Comparison of ENCODE assay signal across 10 cellular contexts in genomic region chr12:124588689-124589318, GRCh38. TPM values are rescaled to one million over a fixed set of nuclear protein-coding genes. Genes with fewer than 3 reads are reported as not detected.
A peak's percentile ranks its signal among the peaks of the same experiment; 100 is the strongest.
DNase-seq lines count a peak whose midpoint lies in the region; ATAC-seq, FAIRE-seq and TF ChIP-seq lines count a peak whose summit lies in the region.
"Had no signal": no experiment of that assay in that cellular context is flagged by ENCODE, and none has a peak within 500 bp of the region (broad histone marks: within the 10 kb centered on the region; RNA-seq: fewer than 3 reads in every experiment).

No MANE protein-coding gene starts in this region.

- no peaks in the 10 kb centered on the region for H3K27me3 ChIP-seq in adrenal gland

- no peaks in the 10 kb centered on the region for H3K9me3 ChIP-seq in adrenal gland (replicated peaks in 1 of 3)

- DNase-seq in activated naive CD4-positive, alpha-beta T cell treated with anti-CD3 and anti-CD28 coated beads, Interleukin-2, amount 50 U/mL, for 72 hours (ENCODE audit: low spot score in 2 of 2): peak in 1 of 2 donors; percentile 11
- no peak for DNase-seq in activated naive CD4-positive, alpha-beta T cell treated with anti-CD3 and anti-CD28 coated beads, Interleukin-2, amount 50 U/mL, for 16 hours
- DNase-seq in adrenal gland: peak; percentile 71 to 92 (median 84)
- peak; percentile 37 for DNase-seq in kidney tubule cell (ENCODE audit: low spot score)
- DNase-seq in urothelium cell line (ENCODE audit: low spot score): peak; percentile 84
- no peak for DNase-seq in NCI-H2196 treated with DMSO at 0.1 percent for 48 hours (lab: John Stamatoyannopoulos, UW; ENCODE audit: unreplicated experiment)
- DNase-seq in HEK293T (ENCODE audit: extremely low spot score): no peak
- DNase-seq: NCI-H774 had no signal

- peak overlapping the region in 1 of 2 donors; percentile 74 for H3K27ac Mint-ChIP-seq in activated naive CD4-positive, alpha-beta T cell treated with anti-CD3 and anti-CD28 coated beads, Interleukin-2, amount 50 U/mL, for 72 hours

- WGBS in adrenal gland, 4 donors: 15 to 17% (median 15%) methylated on average over 9 of the region's 9 CpGs

- CTCF ChIA-PET in HEK293T (lab: Yijun Ruan, JAX): no interaction called here

- POLR2A ChIA-PET in HEK293T (lab: Yijun Ruan, JAX): no interaction called here

- H3K27ac ChIP-seq in adrenal gland: peak overlapping the region; percentile 5 to 75 (median 57)

- peaks cover 6 to 8% of the 10 kb centered on the region in 2 donors for H3K36me3 Mint-ChIP-seq in activated naive CD4-positive, alpha-beta T cell treated with anti-CD3 and anti-CD28 coated beads, Interleukin-2, amount 50 U/mL, for 72 hours

- no peak for TF ChIP-seq CTCF in adrenal gland (IDR thresholded peaks at IDR 0.05)

- no peak for TF ChIP-seq POLR2A in adrenal gland (IDR thresholded peaks at IDR 0.05)

- peak; percentile 76 to 99 for ATAC-seq in activated naive CD4-positive, alpha-beta T cell treated with anti-CD3 and anti-CD28 coated beads, Interleukin-2, amount 50 U/mL, for 72 hours
- ATAC-seq in HG03139 (IDR thresholded peaks at IDR 0.05; ENCODE audit: unreplicated experiment): no peak

- H3K4me1 ChIP-seq in adrenal gland (replicated peaks in 1 of 2): peaks cover 15 to 43% of the 10 kb centered on the region in 2 donors

- peak overlapping the region in 1 of 4 donors; percentile 21 for H3K4me3 ChIP-seq in adrenal gland

- FAIRE-seq in urothelium cell line (lab: Jason Lieb, UNC): no peak
- FAIRE-seq: G401.6 had no signal

- H3K9me3 Mint-ChIP-seq in activated naive CD4-positive, alpha-beta T cell treated with anti-CD3 and anti-CD28 coated beads, Interleukin-2, amount 50 U/mL, for 72 hours: peaks cover 7 to 10% of the 10 kb centered on the region in 2 donors

- intact Hi-C loops in adrenal gland (cut with DNase I): no loop called here

- no peaks in the 10 kb centered on the region for H3K36me3 ChIP-seq in adrenal gland (replicated peaks in 1 of 2)

TF ChIP-seq in HEK293T, 16 proteins besides CTCF, POLR2A, EP300 and RAD21:
- no peak for TF ChIP-seq CTBP1 (IDR thresholded peaks at IDR 0.05; ENCODE audit: borderline replicate concordance)
- no peak for TF ChIP-seq SP1 (IDR thresholded peaks at IDR 0.05)
- TF ChIP-seq FOXA1 (IDR thresholded peaks at IDR 0.05): no peak
- no peak for TF ChIP-seq FOXM1 (IDR thresholded peaks at IDR 0.05; ENCODE audit: borderline replicate concordance)
- TF ChIP-seq L3MBTL2 (conservative IDR thresholded peaks at IDR 0.05): no peak
- TF ChIP-seq NFRKB (IDR thresholded peaks at IDR 0.05): no peak
- TF ChIP-seq LEF1 (IDR thresholded peaks at IDR 0.05; ENCODE audit: borderline replicate concordance): no peak
- TF ChIP-seq FOXK2 (IDR thresholded peaks at IDR 0.05): no peak
- TF ChIP-seq ARNT (IDR thresholded peaks at IDR 0.05): no peak
- TF ChIP-seq ELF4 (IDR thresholded peaks at IDR 0.05): no peak
- no peak for TF ChIP-seq SUZ12 (IDR thresholded peaks at IDR 0.05)
- TF ChIP-seq BHLHE40 (IDR thresholded peaks at IDR 0.05; ENCODE audit: borderline replicate concordance): no peak
- no peak for TF ChIP-seq HDGF (IDR thresholded peaks at IDR 0.05; ENCODE audit: borderline replicate concordance)
- TF ChIP-seq ZNF384 (IDR thresholded peaks at IDR 0.05): no peak

RNA-seq across cellular contexts. Expression of gene NCOR2, which starts 21.4 kb away (rescaled TPM):
- total RNA-seq in activated naive CD4-positive, alpha-beta T cell treated with anti-CD3 and anti-CD28 coated beads, Interleukin-2, amount 50 U/mL, for 72 hours: 100 to 1,000 TPM in 1 of 2 donors, 10 to 100 TPM in 1; 66.8 to 125 TPM
- 100 to 1,000 TPM in 7 of 8 donors, 10 to 100 TPM in 1; 85.3 to 243 (median 199) TPM for total RNA-seq in adrenal gland
- 100 to 1,000 TPM in 1 of 3 donors, 10 to 100 TPM in 2; 28.3 to 194 (median 53.3) TPM for polyA plus RNA-seq in adrenal gland

Comparison
In these comparisons a context has a peak if more than half of its experiments do, and no peak if none do; other contexts are left out.
1. DNase-seq: peak in adrenal gland (7 of 7), kidney tubule cell (single experiment) and urothelium cell line (single experiment); none in activated naive CD4-positive, alpha-beta T cell treated with anti-CD3 and anti-CD28 coated beads, Interleukin-2, amount 50 U/mL, for 16 hours (single experiment), NCI-H2196 treated with DMSO at 0.1 percent for 48 hours (single experiment) and HEK293T (single experiment).